ENCODE assay signal across 10 cellular contexts in genomic region chr10:79349072-79349491, GRCh38. TPM values are rescaled to one million over a fixed set of nuclear protein-coding genes. Genes with fewer than 3 reads are reported as not detected.
DNase-seq lines count a peak whose midpoint lies in the region; ATAC-seq and TF ChIP-seq lines count a peak whose summit lies in the region.
"Had no signal": no experiment of that assay in that cellular context is flagged by ENCODE, and none has a peak within 500 bp of the region (broad histone marks: within the 10 kb centered on the region; RNA-seq: fewer than 3 reads in every experiment).

No MANE protein-coding gene starts in this region.

- no peaks in the 10 kb centered on the region for H3K27me3 ChIP-seq in CD4-positive, alpha-beta T cell (ENCODE audit: control insufficient read depth, insufficient read depth, low read length)
- H3K27me3 ChIP-seq in MG63 (no peaks in the 10 kb centered on the region), osteoblast (ENCODE audit: insufficient read depth, low read length) (no peaks in the 10 kb centered on the region)
- no peaks in the 10 kb centered on the region for H3K27me3 ChIP-seq in effector memory CD4-positive, alpha-beta T cell (replicated peaks; ENCODE audit: control insufficient read depth, insufficient read depth, low read length, poor library complexity, severe bottlenecking)

- H3K27ac ChIP-seq in CD4-positive, alpha-beta T cell (ENCODE audit: low read depth, low read length), result peak overlapping the region; percentile 14
- H3K27ac ChIP-seq in effector memory CD4-positive, alpha-beta T cell (ENCODE audit: insufficient read depth, low read length, poor library complexity, severe bottlenecking), result peak overlapping the region; percentile 83
- H3K27ac ChIP-seq in osteoblast (ENCODE audit: low read depth, low read length), result peak overlapping the region; percentile 87

- H3K9me3 Mint-ChIP-seq in CD4-positive, alpha-beta T cell, result no peaks in the 10 kb centered on the region

- peak overlapping the region; percentile 81 for H3K27ac Mint-ChIP-seq in CD4-positive, alpha-beta T cell

- no peak overlapping the region for H2AFZ ChIP-seq in osteoblast (ENCODE audit: low read length)

- CTCF ChIA-PET in CD4-positive, alpha-beta T cell (lab: Charles Lee), result interaction anchor here (1.1 to 1.2 kb wide), 2 partner anchors 56 to 154 kb away, joined by 3 to 5 read pairs; no protein-coding TSS in a partner anchor

- peaks cover 59% of the 10 kb centered on the region for H3K79me2 ChIP-seq in osteoblast (ENCODE audit: insufficient read depth, low read length)

- H3K9me3 ChIP-seq in CD4-positive, alpha-beta T cell (ENCODE audit: control insufficient read depth, low read length), result no peaks in the 10 kb centered on the region
- no peaks in the 10 kb centered on the region for H3K9me3 ChIP-seq in MG63
- H3K9me3 ChIP-seq in effector memory CD4-positive, alpha-beta T cell (ENCODE audit: control insufficient read depth, low read length), result no peaks in the 10 kb centered on the region
- H3K9me3 ChIP-seq in osteoblast (ENCODE audit: low read depth, low read length), result no peaks in the 10 kb centered on the region

- no peak for ATAC-seq in CD4-positive, alpha-beta T cell (ENCODE audit: poor library complexity)
- no peak for ATAC-seq in HG02678 (IDR thresholded peaks at IDR 0.05; ENCODE audit: unreplicated experiment)

- intact Hi-C loops in CD4-positive, alpha-beta T cell (cut with DNase I, micrococcal nuclease), result loop anchor here in 1 of 2 experiments (2.0 to 10.0 kb wide), 5 partner anchors 57 to 1312 kb away; no protein-coding TSS in a partner anchor

- no peak for TF ChIP-seq CTCF in CD4-positive, alpha-beta T cell (IDR thresholded peaks at IDR 0.05)
- TF ChIP-seq CTCF in osteoblast (IDR thresholded peaks at IDR 0.05; ENCODE audit: extremely low read depth, low read depth, low read length), result no peak

- H3K4me1 ChIP-seq in effector memory CD4-positive, alpha-beta T cell (ENCODE audit: control insufficient read depth, insufficient read depth, low read length, poor library complexity, severe bottlenecking), result peaks cover 27% of the 10 kb centered on the region
- H3K4me1 ChIP-seq in osteoblast (ENCODE audit: insufficient read depth, low read length), result peaks cover 23% of the 10 kb centered on the region

- peak overlapping the region; percentile 89 for H3K4me2 ChIP-seq in osteoblast (ENCODE audit: insufficient read depth, low read length)

- H3K36me3 Mint-ChIP-seq in CD4-positive, alpha-beta T cell (ENCODE audit: low read depth), result peaks cover 57% of the 10 kb centered on the region

- H3K4me3 ChIP-seq in MG63, result peak overlapping the region; percentile 85
- H3K4me3 ChIP-seq in effector memory CD4-positive, alpha-beta T cell (ENCODE audit: insufficient read depth, low read depth, low read length, poor library complexity, severe bottlenecking), result no peak overlapping the region
- peak overlapping the region; percentile 95 for H3K4me3 ChIP-seq in osteoblast (ENCODE audit: insufficient read depth, low read length)

- peaks cover 54% of the 10 kb centered on the region for H4K20me1 ChIP-seq in osteoblast (ENCODE audit: insufficient read depth, low read length)

- H3K36me3 ChIP-seq in MG63 (peaks cover 62% of the 10 kb centered on the region), osteoblast (ENCODE audit: insufficient read depth, low read length) (peaks cover 53% of the 10 kb centered on the region)
- peaks cover 46% of the 10 kb centered on the region for H3K36me3 ChIP-seq in effector memory CD4-positive, alpha-beta T cell (ENCODE audit: control insufficient read depth, insufficient read depth, low read length)

- no peaks in the 10 kb centered on the region for H3K27me3 Mint-ChIP-seq in CD4-positive, alpha-beta T cell

- peak overlapping the region; percentile 85 for H3K4me3 Mint-ChIP-seq in CD4-positive, alpha-beta T cell

- DNase-seq in CD4-positive, alpha-beta T cell, result peak in 1 of 10 experiments; percentile 30
- DNase-seq in MG63, result no peak
- DNase-seq in effector memory CD4-positive, alpha-beta T cell, result no peak
- peak; percentile 63 for DNase-seq in osteoblast (ENCODE audit: insufficient read length, low spot score, missing footprints)
- no peak for DNase-seq in retina
- no peak for DNase-seq in SIG-M5 (lab: John Stamatoyannopoulos, UW)
- DNase-seq in NCI-H2196 treated with DMSO at 0.1 percent for 48 hours (lab: John Stamatoyannopoulos, UW; ENCODE audit: unreplicated experiment), result no peak
- DNase-seq: activated gamma-delta T cell, NCI-H526 treated with DMSO at 0.1 percent for 48 hours had no signal

- H3K4me1 Mint-ChIP-seq in CD4-positive, alpha-beta T cell (ENCODE audit: low read depth), result peaks cover 27% of the 10 kb centered on the region

- POLR2A ChIA-PET in CD4-positive, alpha-beta T cell (lab: Charles Lee), result interaction anchor here (1.4 to 5.6 kb wide), 3 partner anchors 20 to 31 kb away, joined by 3 to 46 read pairs (median 13); no protein-coding TSS in a partner anchor

RNA-seq across cellular contexts. Expression of gene PPIF, which starts 1.8 kb away (rescaled TPM):
- total RNA-seq in CD4-positive, alpha-beta T cell, result 10 to 100 TPM; 42.4 to 42.7 TPM
- 42.3 and 53.5 TPM in 2 replicates for total RNA-seq in MG63 (2014; rRNA removed; shearing (Covaris generic); ENCODE audit: low replicate concordance)
- total RNA-seq in osteoblast, result 37.7 and 39.1 TPM in 2 replicates

Comparison
In these comparisons a context has a peak if more than half of its experiments do, and no peak if none do; other contexts are left out.
1. H3K27ac ChIP-seq: peak in every context shown above with its lines; median percentile 87 in osteoblast; 83 in effector memory CD4-positive, alpha-beta T cell; 14 in CD4-positive, alpha-beta T cell.